11 cellular contexts compared by ENCODE assay signal in the genomic region with DNA sequence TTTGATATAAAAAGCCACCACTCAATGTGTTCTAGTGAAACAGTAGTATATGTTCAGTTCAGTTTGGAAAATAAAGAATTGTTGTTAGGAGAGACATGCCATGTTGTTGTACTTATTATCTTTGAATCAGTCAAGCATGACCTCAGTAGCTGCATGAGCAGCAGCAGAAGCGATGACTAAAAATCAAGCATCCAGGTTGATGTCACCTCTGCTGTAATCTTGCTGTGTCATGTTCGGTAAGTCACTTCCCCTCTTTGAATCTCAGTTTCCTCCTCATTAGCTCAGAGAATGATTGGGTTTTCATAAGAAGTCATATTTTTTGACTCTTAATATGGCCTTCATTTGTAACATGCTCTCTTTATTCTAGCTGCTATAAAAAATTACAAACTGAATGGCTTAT.
DNase-seq lines count a peak whose midpoint lies in the region; ATAC-seq and TF ChIP-seq lines count a peak whose summit lies in the region.
"Had no signal": no experiment of that assay in that cellular context is flagged by ENCODE, and none has a peak within 500 bp of the region (broad histone marks: within the 10 kb centered on the region; RNA-seq: fewer than 3 reads in every experiment).

No MANE protein-coding gene starts in this region.

- peak overlapping the region in 1 of 8 donors; percentile 50 for H3K27ac Mint-ChIP-seq in CD8-positive, alpha-beta memory T cell

- ATAC-seq in HG03175 (IDR thresholded peaks at IDR 0.05; ENCODE audit: unreplicated experiment) = peak; percentile 70

- H3K4me3 Mint-ChIP-seq in CD8-positive, alpha-beta memory T cell = no peak overlapping the region

- H3K4me1 Mint-ChIP-seq in CD8-positive, alpha-beta memory T cell = peaks cover 4 to 8% (median 7%) of the 10 kb centered on the region in 3 donors

- H3K9me3 Mint-ChIP-seq in CD8-positive, alpha-beta memory T cell = no peaks in the 10 kb centered on the region

- POLR2A ChIA-PET in CD8-positive, alpha-beta memory T cell (lab: Charles Lee) = no interaction called here

- H3K4me1 ChIP-seq in CD8-positive, alpha-beta memory T cell (ENCODE audit: insufficient read depth, low read length) = no peaks in the 10 kb centered on the region
- H3K4me1 ChIP-seq: BLaER1, right lobe of liver had no signal

- no peak overlapping the region for H3K4me3 ChIP-seq in brain microvascular endothelial cell (ENCODE audit: low read depth, low read length)
- no peak overlapping the region for H3K4me3 ChIP-seq in CD8-positive, alpha-beta memory T cell (ENCODE audit: low read length)
- H3K4me3 ChIP-seq: BLaER1, right lobe of liver had no signal

- no peaks in the 10 kb centered on the region for H3K9me3 ChIP-seq in CD8-positive, alpha-beta memory T cell (ENCODE audit: low read length)
- H3K9me3 ChIP-seq: BLaER1, right lobe of liver had no signal

- no peaks in the 10 kb centered on the region for H3K27me3 Mint-ChIP-seq in CD8-positive, alpha-beta memory T cell

- DNase-seq in stimulated activated CD4-positive, alpha-beta T cell treated with anti-CD3 and anti-CD28 coated beads, Interleukin-4, amount 100 ng/mL, for 24 hours = peak; percentile 9
- no peak for DNase-seq in stimulated activated CD4-positive, alpha-beta T cell treated with anti-CD3 and anti-CD28 coated beads, Interleukin-4, amount 100 ng/mL, for 4 hours
- peak; percentile 69 for DNase-seq in brain microvascular endothelial cell
- DNase-seq in CD8-positive, alpha-beta memory T cell = no peak
- DNase-seq in HuH-7 (ENCODE audit: low spot score) = no peak
- DNase-seq in NCI-H1694 (lab: John Stamatoyannopoulos, UW) = no peak
- no peak for DNase-seq in NCI-H146 (lab: John Stamatoyannopoulos, UW)
- DNase-seq: NCI-H82, right lobe of liver had no signal

- H3K36me3 Mint-ChIP-seq in CD8-positive, alpha-beta memory T cell = peaks cover 0 to 37% (median 0%) of the 10 kb centered on the region in 3 donors

- no peak overlapping the region for H3K27ac ChIP-seq in brain microvascular endothelial cell
- no peak overlapping the region for H3K27ac ChIP-seq in CD8-positive, alpha-beta memory T cell (ENCODE audit: low read depth, low read length)
- H3K27ac ChIP-seq: BLaER1, right lobe of liver had no signal

- no peaks in the 10 kb centered on the region for H3K36me3 ChIP-seq in brain microvascular endothelial cell (replicated peaks)
- no peaks in the 10 kb centered on the region for H3K36me3 ChIP-seq in CD8-positive, alpha-beta memory T cell (ENCODE audit: insufficient read depth, low read length)
- H3K36me3 ChIP-seq: BLaER1, right lobe of liver had no signal

- H3K27me3 ChIP-seq in brain microvascular endothelial cell (replicated peaks) = no peaks in the 10 kb centered on the region
- no peaks in the 10 kb centered on the region for H3K27me3 ChIP-seq in CD8-positive, alpha-beta memory T cell (ENCODE audit: insufficient read depth, low read length, poor library complexity, severe bottlenecking)
- H3K27me3 ChIP-seq: BLaER1, right lobe of liver had no signal

- in situ Hi-C loops in brain microvascular endothelial cell (cut with HindIII; ENCODE audit: low pct_ligation_motif_present, low sequenced_read_pairs) = no loop called here

- TF ChIP-seq CTCF in brain microvascular endothelial cell (IDR thresholded peaks at IDR 0.05; ENCODE audit: low read depth, low read length, missing control alignments) = no peak

- CTCF ChIA-PET in CD8-positive, alpha-beta memory T cell (lab: Charles Lee) = interaction anchor here (1.0 kb wide), 1 partner anchor 24 kb away, joined by 3 read pairs; no protein-coding TSS in a partner anchor

Comparison
In these comparisons a context has a peak if more than half of its experiments do, and no peak if none do; other contexts are left out.
1. DNase-seq: peak in stimulated activated CD4-positive, alpha-beta T cell treated with anti-CD3 and anti-CD28 coated beads, Interleukin-4, amount 100 ng/mL, for 24 hours (single experiment) and brain microvascular endothelial cell (single experiment); none in stimulated activated CD4-positive, alpha-beta T cell treated with anti-CD3 and anti-CD28 coated beads, Interleukin-4, amount 100 ng/mL, for 4 hours (0 of 2), CD8-positive, alpha-beta memory T cell (0 of 5), HuH-7 (single experiment), NCI-H1694 (single experiment) and NCI-H146 (single experiment).